Comparison of ENCODE assay signal across 23 cellular contexts in genomic region chr5:21685016-21685415, GRCh38.
"Had no signal": no experiment of that assay in that cellular context is flagged by ENCODE, and none has a peak within 500 bp of the region (broad histone marks: within the 10 kb centered on the region; RNA-seq: fewer than 3 reads in every experiment).

No MANE protein-coding gene starts in this region.

- DNase-seq: hippocampal formation; left cardiac atrium; left lung; lower lobe of right lung; mesenchymal stem cell; midbrain; mucosa of descending colon; naive thymus-derived CD4-positive, alpha-beta T cell; ovary; right lobe of liver; stimulated activated CD4-positive, alpha-beta T cell treated with anti-CD3 and anti-CD28 coated beads, Interleukin-1b, Interleukin-23, amount 100 ng/mL, for 48 hours; stimulated activated CD4-positive, alpha-beta T cell treated with anti-CD3 and anti-CD28 coated beads, Interleukin-2, amount 100 ng/mL, for 48 hours; stimulated activated naive B cell treated with anti-CD40 and anti-IgM and Interleukin-4, amounts not matched to agents 10 μg/mL and 1 μg/mL and 100 μg/mL, for 72 hours; stimulated activated naive CD8-positive, alpha-beta T cell treated with anti-CD3 and anti-CD28 coated beads, Interleukin-15, Interleukin-2, amounts not matched to agents 100 U/mL and 50 U/mL, for 24 hours; stomach; testis; thyroid gland; transverse colon; upper lobe of left lung had no signal

- H3K27ac ChIP-seq: left lung, lower lobe of right lung, ovary, right atrium auricular region, right lobe of liver, stomach, testis, thyroid gland, transverse colon, upper lobe of left lung, vagina had no signal

- H3K27me3 ChIP-seq: left lung, ovary, right atrium auricular region, right lobe of liver, stomach, testis, thyroid gland, transverse colon, upper lobe of left lung, vagina had no signal

- ATAC-seq: left cardiac atrium; left lung; lower lobe of right lung; mucosa of descending colon; naive thymus-derived CD4-positive, alpha-beta T cell; natural killer cell treated with Interleukin-12 subunit alpha and Interleukin-12 subunit beta and Interleukin-15 and Interleukin-18, amount 100 ng/mL, for 72 hours; right lobe of liver; stimulated activated naive B cell treated with anti-CD40 and anti-IgM and Interleukin-4, amounts not matched to agents 10 μg/mL and 1 μg/mL and 100 μg/mL, for 72 hours; stimulated activated naive CD8-positive, alpha-beta T cell treated with anti-CD3 and anti-CD28 coated beads, Interleukin-15, Interleukin-2, amounts not matched to agents 100 U/mL and 50 U/mL, for 24 hours had no signal

- H3K4me2 ChIP-seq: smooth muscle cell had no signal

- H3K4me1 ChIP-seq: left lung, lower lobe of right lung, right atrium auricular region, right lobe of liver, stomach, testis, thyroid gland, transverse colon, upper lobe of left lung, vagina had no signal

- H3K4me3 ChIP-seq: left lung, lower lobe of right lung, mucosa of descending colon, ovary, right atrium auricular region, right lobe of liver, smooth muscle cell, stomach, testis, thyroid gland, transverse colon, upper lobe of left lung, vagina had no signal

- H3K36me3 ChIP-seq: left lung, lower lobe of right lung, ovary, right atrium auricular region, right lobe of liver, stomach, thyroid gland, transverse colon, upper lobe of left lung, vagina had no signal
